Comparison of ENCODE assay signal across 9 cellular contexts in genomic region chr3:57048052-57048671, GRCh38. TPM values are rescaled to one million over a fixed set of nuclear protein-coding genes. Genes with fewer than 3 reads are reported as not detected.
DNase-seq lines count a peak whose midpoint lies in the region; ATAC-seq and TF ChIP-seq lines count a peak whose summit lies in the region.
"Had no signal": no experiment of that assay in that cellular context is flagged by ENCODE, and none has a peak within 500 bp of the region (broad histone marks: within the 10 kb centered on the region; RNA-seq: fewer than 3 reads in every experiment).

No MANE protein-coding gene starts in this region.

- no peaks in the 10 kb centered on the region for H4K20me1 ChIP-seq in DOHH2 (ENCODE audit: control insufficient read depth, insufficient read depth, low read depth, low read length)

- H3K9me3 ChIP-seq in DOHH2 (ENCODE audit: control insufficient read depth, insufficient read depth, low read length) (no peaks in the 10 kb centered on the region), psoas muscle (no peaks in the 10 kb centered on the region)

- H3K9me2 ChIP-seq in DOHH2 (replicated peaks; ENCODE audit: control insufficient read depth, low read length), result no peaks in the 10 kb centered on the region

- H3K79me2 ChIP-seq in DOHH2 (ENCODE audit: control insufficient read depth, low read length), result no peaks in the 10 kb centered on the region

- H3K4me1 ChIP-seq in DOHH2 (ENCODE audit: control insufficient read depth, low read length) (peaks cover 12% of the 10 kb centered on the region), psoas muscle (no peaks in the 10 kb centered on the region)

- H3F3A ChIP-seq in DOHH2 (ENCODE audit: control insufficient read depth, insufficient read depth), result no peaks in the 10 kb centered on the region

- H3K4me2 ChIP-seq in DOHH2 (ENCODE audit: low read length), result peak overlapping the region; percentile 18

- WGBS in psoas muscle, 3 donors, result 28 to 37% (median 28%) methylated on average over 8 of the region's 8 CpGs

- no peak for TF ChIP-seq CTCF in DOHH2 (IDR thresholded peaks at IDR 0.05; ENCODE audit: low read depth, low read length, poor library complexity, severe bottlenecking)
- TF ChIP-seq CTCF in psoas muscle (IDR thresholded peaks at IDR 0.05), result no peak

- ATAC-seq in psoas muscle (peak; percentile 36 to 74 (median 65)), HG02610 (IDR thresholded peaks at IDR 0.05; ENCODE audit: unreplicated experiment) (no peak), HG02884 (IDR thresholded peaks at IDR 0.05; ENCODE audit: unreplicated experiment) (no peak)

- H3K27me3 ChIP-seq in DOHH2 (ENCODE audit: control insufficient read depth, low read length), result peaks cover 9% of the 10 kb centered on the region
- no peaks in the 10 kb centered on the region for H3K27me3 ChIP-seq in psoas muscle (ENCODE audit: insufficient read depth in 3 of 3, low read length in 2 of 3)
- H3K27me3 ChIP-seq: brain microvascular endothelial cell had no signal

- H3K36me3 ChIP-seq in DOHH2 (ENCODE audit: control insufficient read depth, low read length) (no peaks in the 10 kb centered on the region), psoas muscle (ENCODE audit: insufficient read depth in 1 of 2, low read depth in 1 of 2) (no peaks in the 10 kb centered on the region)
- H3K36me3 ChIP-seq: brain microvascular endothelial cell had no signal

- intact Hi-C loops in psoas muscle (cut with DNase I), result no loop called here

- H3K4me3 ChIP-seq in DOHH2 (ENCODE audit: low read length), result no peak overlapping the region
- H3K4me3 ChIP-seq in psoas muscle, result no peak overlapping the region

- no peak overlapping the region for H3K27ac ChIP-seq in DOHH2 (ENCODE audit: low read depth, low read length)
- no peak overlapping the region for H3K27ac ChIP-seq in psoas muscle
- H3K27ac ChIP-seq: brain microvascular endothelial cell had no signal

- DNase-seq in NCI-H524 (lab: John Stamatoyannopoulos, UW) (peak; percentile 92 to 97), fibroblast of the conjunctiva (ENCODE audit: low read depth) (peak; percentile 13), psoas muscle (peak; percentile 59 to 61), UCSD-AML1 (lab: John Stamatoyannopoulos, UW; ENCODE audit: unreplicated experiment) (no peak), NCI-H82 (lab: John Stamatoyannopoulos, UW) (no peak)
- DNase-seq: brain microvascular endothelial cell had no signal

RNA-seq across cellular contexts. Expression of gene SPATA12, which starts 12.3 kb away (rescaled TPM):
- not detected for total RNA-seq in psoas muscle
- polyA plus RNA-seq in psoas muscle, result under 1 TPM in 1 of 3 donors, not detected in 2; 0.01 TPM

Comparison
In these comparisons a context has a peak if more than half of its experiments do, and no peak if none do; other contexts are left out.
1. DNase-seq: peak in NCI-H524 (2 of 2), fibroblast of the conjunctiva (single experiment) and psoas muscle (2 of 2); none in UCSD-AML1 (single experiment) and NCI-H82 (single experiment).
2. ATAC-seq: peak in psoas muscle (4 of 4); none in HG02610 (single experiment) and HG02884 (single experiment).